In genomic region chr18:461762-462161, GRCh38 we compare ENCODE assay signal across 35 cellular contexts. TPM values are rescaled to one million over a fixed set of nuclear protein-coding genes. Genes with fewer than 3 reads are reported as not detected.
"Had no signal": no experiment of that assay in that cellular context is flagged by ENCODE, and none has a peak within 500 bp of the region (broad histone marks: within the 10 kb centered on the region; RNA-seq: fewer than 3 reads in every experiment).

No MANE protein-coding gene starts in this region.

- H3K9me3 ChIP-seq: adrenal gland, body of pancreas, breast epithelium had no signal

- H3K36me3 ChIP-seq: adrenal gland, brain microvascular endothelial cell, breast epithelium had no signal

- FAIRE-seq: astrocyte, TTC549 had no signal

- DNase-seq: activated B cell treated with CpG ODN at 0.5 μM for 24 hours; activated CD4-positive, alpha-beta memory T cell treated with anti-CD3 and anti-CD28 coated beads for 36 hours; activated CD4-positive, alpha-beta T cell treated with anti-CD3 and anti-CD28 coated beads for 4 hours; activated CD4-positive, alpha-beta T cell treated with anti-CD3 and anti-CD28 coated beads, Interleukin-2, amount 10 ng/mL, durations not matched to agents 24 days and 14 days; activated CD4-positive, alpha-beta T cell treated with anti-CD3 and anti-CD28 coated beads, Interleukin-2, amount 50 U/mL, for 1 hour; activated CD4-positive, alpha-beta T cell treated with anti-CD3 and anti-CD28 coated beads, Interleukin-2, amount 50 U/mL, for 4 hours; activated CD4-positive, CD25-positive, alpha-beta regulatory T cell treated with anti-CD3 and anti-CD28 coated beads, Interleukin-2, amount 50 U/mL, for 72 hours; activated CD8-positive, alpha-beta memory T cell treated with anti-CD3 and anti-CD28 coated beads, Interleukin-2, amount 50 U/mL, for 4 hours; activated CD8-positive, alpha-beta T cell treated with anti-CD3 and anti-CD28 coated beads for 36 hours; activated effector memory CD4-positive, alpha-beta T cell treated with anti-CD3 and anti-CD28 coated beads, Interleukin-2, amount 50 U/mL, for 16 hours; activated gamma-delta T cell treated with Interleukin-2 at 50 U/mL for 16 hours; activated naive CD4-positive, alpha-beta T cell; activated naive CD4-positive, alpha-beta T cell treated with anti-CD3 and anti-CD28 coated beads for 36 hours; activated naive CD4-positive, alpha-beta T cell treated with anti-CD3 and anti-CD28 coated beads, Interleukin-2, amount 50 U/mL, for 16 hours; activated naive CD8-positive, alpha-beta T cell treated with anti-CD3 and anti-CD28 coated beads for 36 hours; activated T-cell treated with anti-CD3 and anti-CD28 coated beads for 4 hours; activated T-cell treated with anti-CD3 and anti-CD28 coated beads, Interleukin-2, amount 50 U/mL, for 1 hour; activated T-cell treated with anti-CD3 and anti-CD28 coated beads, Interleukin-2, amount 50 U/mL, for 4 hours; activated T-cell treated with anti-CD3 and anti-CD28 coated beads, Interleukin-2, amount 50 U/mL, for 72 hours; adrenal gland; amniotic stem cell; aorta; body of pancreas; brain microvascular endothelial cell; central memory CD4-positive, alpha-beta T cell; T-helper 2 cell; T-helper 9 cell had no signal

- H3K4me1 ChIP-seq: body of pancreas had no signal

- H3K4me3 ChIP-seq: adrenal gland, body of pancreas, breast epithelium had no signal

- H3K27me3 ChIP-seq: adrenal gland, body of pancreas, brain microvascular endothelial cell, breast epithelium had no signal

- H3K27ac ChIP-seq: adrenal gland, body of pancreas, brain microvascular endothelial cell, breast epithelium, VCaP had no signal

- ATAC-seq: activated CD8-positive, alpha-beta T cell treated with anti-CD3 and anti-CD28 coated beads for 36 hours; activated naive CD4-positive, alpha-beta T cell treated with anti-CD3 and anti-CD28 coated beads, Interleukin-2, amount 50 U/mL, for 72 hours; activated T-cell treated with anti-CD3 and anti-CD28 coated beads, Interleukin-2, amount 50 U/mL, for 4 hours; activated T-cell treated with anti-CD3 and anti-CD28 coated beads, Interleukin-2, amount 50 U/mL, for 72 hours; activated T-helper 17 cell treated with anti-CD3 and anti-CD28 coated beads, Interleukin-2, amount 50 U/mL, for 72 hours; body of pancreas had no signal

RNA-seq across cellular contexts. Expression of gene COLEC12, which starts 38.7 kb away (rescaled TPM):
- total RNA-seq: activated B cell treated with CpG ODN at 0.5 μM for 24 hours; activated CD4-positive, alpha-beta memory T cell treated with anti-CD3 and anti-CD28 coated beads for 36 hours; activated CD4-positive, alpha-beta T cell treated with anti-CD3 and anti-CD28 coated beads, Interleukin-2, amount 10 ng/mL, durations not matched to agents 24 days and 14 days; activated CD8-positive, alpha-beta memory T cell treated with anti-CD3 and anti-CD28 coated beads for 36 hours; activated CD8-positive, alpha-beta T cell treated with anti-CD3 and anti-CD28 coated beads for 36 hours; activated naive CD4-positive, alpha-beta T cell treated with anti-CD3 and anti-CD28 coated beads for 36 hours; activated naive CD4-positive, alpha-beta T cell treated with anti-CD3 and anti-CD28 coated beads, Interleukin-2, amount 50 U/mL, for 72 hours; activated naive CD8-positive, alpha-beta T cell treated with anti-CD3 and anti-CD28 coated beads for 36 hours; activated T-helper 1 cell treated with anti-CD3 and anti-CD28 coated beads, Interleukin-12 subunit alpha, Interleukin-12 subunit beta, Interleukin-2, Interleukin-4 antibody, amounts not matched to agents 30 ng/mL and 10 ng/mL and 1 ng/mL, durations not matched to agents 14 hours and 24 hours and 36 hours; activated T-helper 17 cell treated with anti-CD3 and anti-CD28 coated beads, Interleukin-2, amount 50 U/mL, for 72 hours had no signal
